In the genomic region with DNA sequence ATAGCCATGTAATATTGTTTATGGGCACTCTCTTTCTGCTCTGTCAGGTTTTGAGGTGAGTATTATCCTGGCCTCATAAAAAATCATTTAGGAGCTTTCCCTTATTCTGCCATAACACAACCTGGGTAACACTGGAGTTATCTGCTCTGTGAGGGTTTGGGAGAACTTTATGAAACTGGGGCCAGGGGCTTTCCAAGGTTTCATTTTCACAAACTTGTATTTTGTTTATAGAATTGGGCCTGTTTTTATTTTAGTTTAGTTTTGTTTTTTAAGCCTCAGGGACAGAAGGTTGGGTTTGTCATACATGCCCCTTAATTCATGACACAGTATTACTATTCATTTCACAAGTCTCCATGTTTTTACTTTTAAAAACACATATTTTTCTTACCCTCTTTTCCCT, we compare ENCODE assay signal across 24 cellular contexts.
DNase-seq lines count a peak whose midpoint lies in the region; ATAC-seq lines count a peak whose summit lies in the region.
"Had no signal": no experiment of that assay in that cellular context is flagged by ENCODE, and none has a peak within 500 bp of the region (broad histone marks: within the 10 kb centered on the region; RNA-seq: fewer than 3 reads in every experiment).

No MANE protein-coding gene starts in this region.

- no peak overlapping the region for H4K8ac ChIP-seq in mesenchymal stem cell (ENCODE audit: low read length)

- H3K27ac Mint-ChIP-seq in T-helper 1 cell treated with Interleukin-12 subunit alpha and Interleukin-12 subunit beta and Interleukin-4 antibody, amounts not matched to agents 30 μg/mL and 1 μg/mL, for 36 hours: peak overlapping the region; percentile 72
- H3K27ac Mint-ChIP-seq: activated B cell treated with CpG ODN at 0.5 μM for 24 hours; activated naive CD4-positive, alpha-beta T cell treated with anti-CD3 and anti-CD28 coated beads, Interleukin-2, amount 50 U/mL, for 72 hours; T-helper 17 cell had no signal

- H3K36me3 Mint-ChIP-seq in T-helper 1 cell treated with Interleukin-12 subunit alpha and Interleukin-12 subunit beta and Interleukin-4 antibody, amounts not matched to agents 30 μg/mL and 1 μg/mL, for 36 hours (ENCODE audit: low read depth): peaks cover 2% of the 10 kb centered on the region
- H3K36me3 Mint-ChIP-seq: activated naive CD4-positive, alpha-beta T cell treated with anti-CD3 and anti-CD28 coated beads, Interleukin-2, amount 50 U/mL, for 72 hours; brain had no signal

- ATAC-seq in GM21515 (IDR thresholded peaks at IDR 0.05; ENCODE audit: unreplicated experiment) (peak; percentile 50), HG03097 (IDR thresholded peaks at IDR 0.05; ENCODE audit: low FRiP score, unreplicated experiment) (peak; percentile 77)
- ATAC-seq: heart right ventricle, T-helper 17 cell had no signal

- H2BK12ac ChIP-seq in mesenchymal stem cell (ENCODE audit: low read length in 2 of 2): no peak overlapping the region

- H2BK120ac ChIP-seq in mesenchymal stem cell (ENCODE audit: low read depth, low read length): no peak overlapping the region

- no peak overlapping the region for H3K27ac ChIP-seq in mesenchymal stem cell (ENCODE audit: low read length, poor library complexity, severe bottlenecking)
- H3K27ac ChIP-seq: 22Rv1; BLaER1 treated with 17β-estradiol and CSF1 and Interleukin-3, amounts not matched to agents 10 nM and 100 nM; dorsolateral prefrontal cortex; GM23248; heart right ventricle had no signal

- no peak overlapping the region for H3K4me3 ChIP-seq in mesenchymal stem cell (ENCODE audit: insufficient read depth in 1 of 2, low read depth in 1 of 2, low read length in 2 of 2)
- H3K4me3 ChIP-seq: BLaER1 treated with 17β-estradiol and CSF1 and Interleukin-3, amounts not matched to agents 10 nM and 100 nM; dorsolateral prefrontal cortex; GM23248; heart right ventricle had no signal

- no peak for DNase-seq in T-helper 1 cell
- peak; percentile 39 for DNase-seq in mesenchymal stem cell
- DNase-seq in kidney tubule cell (ENCODE audit: low spot score): no peak
- DNase-seq in epidermal melanocyte (ENCODE audit: insufficient read length, low spot score): no peak
- DNase-seq in dedifferentiated amniotic fluid mesenchymal stem cell (ENCODE audit: extremely low spot score): no peak
- DNase-seq: activated B cell treated with CpG ODN at 0.5 μM for 24 hours; activated CD8-positive, alpha-beta memory T cell treated with anti-CD3 and anti-CD28 coated beads, Interleukin-2, amount 50 U/mL, for 4 hours; DMS153; dorsolateral prefrontal cortex; GM23248; heart right ventricle; Karpas-422; kidney; stimulated activated CD4-positive, alpha-beta T cell treated with anti-CD3 and anti-CD28 coated beads, Interleukin-4, amount 100 ng/mL, for 1 hour; stimulated activated CD8-positive, alpha-beta memory T cell treated with anti-CD3 and anti-CD28 coated beads, Interleukin-4, amount 100 ng/mL, for 48 hours; T-helper 17 cell; trophoblast cell had no signal

- no peak overlapping the region for H2AK5ac ChIP-seq in mesenchymal stem cell (ENCODE audit: low read length, severe bottlenecking)

- no peak overlapping the region for H3K4me2 ChIP-seq in mesenchymal stem cell (ENCODE audit: low read length, poor library complexity, severe bottlenecking)
- H3K4me2 ChIP-seq: BLaER1 treated with 17β-estradiol and CSF1 and Interleukin-3, amounts not matched to agents 10 nM and 100 nM had no signal

- H3K9me3 Mint-ChIP-seq in T-helper 1 cell treated with Interleukin-12 subunit alpha and Interleukin-12 subunit beta and Interleukin-4 antibody, amounts not matched to agents 30 μg/mL and 1 μg/mL, for 36 hours: peaks cover 4% of the 10 kb centered on the region
- H3K9me3 Mint-ChIP-seq: activated B cell treated with CpG ODN at 0.5 μM for 24 hours; activated naive CD4-positive, alpha-beta T cell treated with anti-CD3 and anti-CD28 coated beads, Interleukin-2, amount 50 U/mL, for 72 hours; brain had no signal

- peaks cover 21% of the 10 kb centered on the region for H3K4me1 Mint-ChIP-seq in T-helper 1 cell treated with Interleukin-12 subunit alpha and Interleukin-12 subunit beta and Interleukin-4 antibody, amounts not matched to agents 30 μg/mL and 1 μg/mL, for 36 hours (ENCODE audit: low read depth)

- H3K36me3 ChIP-seq in mesenchymal stem cell (ENCODE audit: control insufficient read depth in 1 of 2, insufficient read depth in 2 of 2, low read depth in 1 of 2, low read length in 2 of 2): no peaks in the 10 kb centered on the region
- H3K36me3 ChIP-seq: BLaER1 treated with 17β-estradiol and CSF1 and Interleukin-3, amounts not matched to agents 10 nM and 100 nM; heart right ventricle had no signal

- no peak overlapping the region for H2BK15ac ChIP-seq in mesenchymal stem cell (ENCODE audit: low read depth, poor library complexity, severe bottlenecking)

- peak overlapping the region; percentile 12 for H3K4me3 Mint-ChIP-seq in T-helper 1 cell treated with Interleukin-12 subunit alpha and Interleukin-12 subunit beta and Interleukin-4 antibody, amounts not matched to agents 30 μg/mL and 1 μg/mL, for 36 hours
- H3K4me3 Mint-ChIP-seq: activated B cell treated with CpG ODN at 0.5 μM for 24 hours, brain, T-helper 17 cell had no signal

- H2BK5ac ChIP-seq in mesenchymal stem cell (ENCODE audit: low read depth, low read length, poor library complexity, severe bottlenecking): no peak overlapping the region

- no peak overlapping the region for H3K23ac ChIP-seq in mesenchymal stem cell (ENCODE audit: low read length in 2 of 2)

- H4K91ac ChIP-seq in mesenchymal stem cell (ENCODE audit: low read length): no peak overlapping the region

- H3K9me3 ChIP-seq in mesenchymal stem cell (ENCODE audit: control insufficient read depth, low read length): no peaks in the 10 kb centered on the region
- H3K9me3 ChIP-seq: heart right ventricle had no signal

- no peak overlapping the region for H3K4ac ChIP-seq in mesenchymal stem cell (ENCODE audit: low read depth in 1 of 2, low read length in 2 of 2)

- no peak overlapping the region for H3K9ac ChIP-seq in mesenchymal stem cell (ENCODE audit: low read length)
- H3K9ac ChIP-seq: BLaER1 treated with 17β-estradiol and CSF1 and Interleukin-3, amounts not matched to agents 10 nM and 100 nM; GM23248 had no signal

- no peaks in the 10 kb centered on the region for H3K4me1 ChIP-seq in mesenchymal stem cell (ENCODE audit: control insufficient read depth, insufficient read depth, low read depth, low read length)

- no peaks in the 10 kb centered on the region for H3K27me3 ChIP-seq in mesenchymal stem cell (ENCODE audit: control insufficient read depth in 1 of 2, insufficient read depth in 1 of 2, low read length in 2 of 2)
- H3K27me3 ChIP-seq: BLaER1 treated with 17β-estradiol and CSF1 and Interleukin-3, amounts not matched to agents 10 nM and 100 nM; heart right ventricle had no signal

- H3K14ac ChIP-seq in mesenchymal stem cell (ENCODE audit: low read length in 2 of 2): no peak overlapping the region

- H3K27me3 Mint-ChIP-seq in T-helper 1 cell treated with Interleukin-12 subunit alpha and Interleukin-12 subunit beta and Interleukin-4 antibody, amounts not matched to agents 30 μg/mL and 1 μg/mL, for 36 hours (ENCODE audit: low read depth): peaks cover 29% of the 10 kb centered on the region
- H3K27me3 Mint-ChIP-seq: brain, T-helper 17 cell had no signal

- H2AFZ ChIP-seq in mesenchymal stem cell (ENCODE audit: low read depth, low read length): no peak overlapping the region
- H2AFZ ChIP-seq: GM23248 had no signal

- H3K79me1 ChIP-seq in mesenchymal stem cell (replicated peaks; ENCODE audit: low read length, poor library complexity, severe bottlenecking): no peaks in the 10 kb centered on the region

- H3K18ac ChIP-seq in mesenchymal stem cell (ENCODE audit: low read depth in 1 of 2, low read length in 2 of 2): no peak overlapping the region
